ENCODE assay signal across 20 cellular contexts in genomic region chr4:113587156-113587555, GRCh38.
"Had no signal": no experiment of that assay in that cellular context is flagged by ENCODE, and none has a peak within 500 bp of the region (broad histone marks: within the 10 kb centered on the region; RNA-seq: fewer than 3 reads in every experiment).

No MANE protein-coding gene starts in this region.

- H3K36me3 ChIP-seq: WERI-Rb-1 had no signal

- H3K9me3 ChIP-seq: mucosa of descending colon had no signal

- ATAC-seq: activated CD4-positive, alpha-beta T cell treated with anti-CD3 and anti-CD28 coated beads for 36 hours; activated T-helper 17 cell treated with anti-CD3 and anti-CD28 coated beads, Interleukin-2, amount 50 U/mL, for 72 hours; effector memory CD8-positive, alpha-beta T cell; mucosa of descending colon; natural killer cell; stimulated activated naive CD8-positive, alpha-beta T cell treated with anti-CD3 and anti-CD28 coated beads, Interleukin-15, amount 100 ng/mL, for 72 hours; T-cell had no signal

- H3K27me3 Mint-ChIP-seq: activated CD4-positive, alpha-beta memory T cell treated with anti-CD3 and anti-CD28 coated beads, Interleukin-2, amount 10 ng/mL, durations not matched to agents 7 days and 5 days; activated CD4-positive, alpha-beta T cell treated with anti-CD3 and anti-CD28 coated beads for 36 hours; activated T-helper 17 cell treated with anti-CD3 and anti-CD28 coated beads, Interleukin-2, amount 50 U/mL, for 72 hours; central memory CD8-positive, alpha-beta T cell; effector memory CD8-positive, alpha-beta T cell; stimulated activated naive CD8-positive, alpha-beta T cell treated with anti-CD3 and anti-CD28 coated beads, Interleukin-15, amount 100 ng/mL, for 72 hours; T-cell had no signal

- FAIRE-seq: urothelium cell line had no signal

- H3K4me3 ChIP-seq: lung, mucosa of descending colon had no signal

- H3K9me3 Mint-ChIP-seq: activated CD4-positive, alpha-beta memory T cell treated with anti-CD3 and anti-CD28 coated beads, Interleukin-2, amount 10 ng/mL, durations not matched to agents 7 days and 5 days; activated naive CD4-positive, alpha-beta T cell treated with anti-CD3 and anti-CD28 coated beads for 36 hours; activated T-helper 17 cell treated with anti-CD3 and anti-CD28 coated beads, Interleukin-2, amount 50 U/mL, for 72 hours; central memory CD8-positive, alpha-beta T cell; dendritic cell treated with granulocyte-macrophage colony-stimulating factor and Interleukin-4, amounts not matched to agents 40 ng/mL and 50 ng/mL, for 4 days; effector memory CD8-positive, alpha-beta T cell; natural killer cell; T-cell had no signal

- H3K36me3 Mint-ChIP-seq: natural killer cell had no signal

- DNase-seq: activated CD4-positive, alpha-beta memory T cell treated with anti-CD3 and anti-CD28 coated beads, Interleukin-2, amount 10 ng/mL, durations not matched to agents 7 days and 5 days; activated CD4-positive, alpha-beta T cell treated with anti-CD3 and anti-CD28 coated beads for 36 hours; activated CD8-positive, alpha-beta memory T cell treated with anti-CD3 and anti-CD28 coated beads, Interleukin-2, amount 50 U/mL, for 4 hours; activated naive CD4-positive, alpha-beta T cell treated with anti-CD3 and anti-CD28 coated beads for 36 hours; effector memory CD8-positive, alpha-beta T cell; hypothalamus; kidney glomerular epithelial cell; mucosa of descending colon; natural killer cell; stimulated activated CD4-positive, alpha-beta T cell treated with anti-CD3 and anti-CD28 coated beads, Interleukin-15, amount 100 ng/mL, for 24 hours; stimulated activated CD4-positive, alpha-beta T cell treated with anti-CD3 and anti-CD28 coated beads, Interleukin-4, amount 100 ng/mL, for 4 hours; stimulated activated naive CD8-positive, alpha-beta T cell treated with anti-CD3 and anti-CD28 coated beads, Interleukin-15, amount 100 ng/mL, for 72 hours; T-cell; WERI-Rb-1 had no signal

- H3K4me3 Mint-ChIP-seq: activated CD4-positive, alpha-beta memory T cell treated with anti-CD3 and anti-CD28 coated beads, Interleukin-2, amount 10 ng/mL, durations not matched to agents 7 days and 5 days; activated CD4-positive, alpha-beta T cell treated with anti-CD3 and anti-CD28 coated beads for 36 hours; activated naive CD4-positive, alpha-beta T cell treated with anti-CD3 and anti-CD28 coated beads for 36 hours; activated T-helper 17 cell treated with anti-CD3 and anti-CD28 coated beads, Interleukin-2, amount 50 U/mL, for 72 hours; central memory CD8-positive, alpha-beta T cell; dendritic cell treated with granulocyte-macrophage colony-stimulating factor and Interleukin-4, amounts not matched to agents 40 ng/mL and 50 ng/mL, for 4 days; effector memory CD8-positive, alpha-beta T cell; natural killer cell; stimulated activated naive CD8-positive, alpha-beta T cell treated with anti-CD3 and anti-CD28 coated beads, Interleukin-15, amount 100 ng/mL, for 72 hours; T-cell had no signal

- H3K27ac Mint-ChIP-seq: activated CD4-positive, alpha-beta memory T cell treated with anti-CD3 and anti-CD28 coated beads, Interleukin-2, amount 10 ng/mL, durations not matched to agents 7 days and 5 days; activated CD4-positive, alpha-beta T cell treated with anti-CD3 and anti-CD28 coated beads for 36 hours; activated naive CD4-positive, alpha-beta T cell treated with anti-CD3 and anti-CD28 coated beads for 36 hours; activated T-helper 17 cell treated with anti-CD3 and anti-CD28 coated beads, Interleukin-2, amount 50 U/mL, for 72 hours; dendritic cell treated with granulocyte-macrophage colony-stimulating factor and Interleukin-4, amounts not matched to agents 40 ng/mL and 50 ng/mL, for 4 days; effector memory CD8-positive, alpha-beta T cell; natural killer cell; stimulated activated naive CD8-positive, alpha-beta T cell treated with anti-CD3 and anti-CD28 coated beads, Interleukin-15, amount 100 ng/mL, for 72 hours; T-cell had no signal

- H3K27ac ChIP-seq: epithelial cell of prostate, WERI-Rb-1 had no signal
